8 cellular contexts compared by ENCODE assay signal in genomic region chr6:20409427-20409971, GRCh38. TPM values are rescaled to one million over a fixed set of nuclear protein-coding genes. Genes with fewer than 3 reads are reported as not detected.
DNase-seq lines count a peak whose midpoint lies in the region; ATAC-seq and TF ChIP-seq lines count a peak whose summit lies in the region.

No MANE protein-coding gene starts in this region.

- no peak for TF ChIP-seq POLR2A in breast epithelium (IDR thresholded peaks at IDR 0.05)

- H3K27ac ChIP-seq in breast epithelium, result no peak overlapping the region

- peak overlapping the region in 1 of 3 donors; percentile 12 for H3K4me3 ChIP-seq in breast epithelium

- H3K9me3 ChIP-seq in breast epithelium, result no peaks in the 10 kb centered on the region

- TF ChIP-seq CTCF in breast epithelium (IDR thresholded peaks at IDR 0.05), result no peak

- peak overlapping the region; percentile 59 to 88 (median 75) for H3K4me3 Mint-ChIP-seq in immature natural killer cell

- H3K36me3 ChIP-seq in breast epithelium, result no peaks in the 10 kb centered on the region

- ATAC-seq in GM18511 (IDR thresholded peaks at IDR 0.05; ENCODE audit: unreplicated experiment) (peak; percentile 95), GM21737 (IDR thresholded peaks at IDR 0.05; ENCODE audit: unreplicated experiment) (peak; percentile 87)

- peak; percentile 42 for DNase-seq in M059J (ENCODE audit: low read depth)
- peak; percentile 17 to 30 (median 28) for DNase-seq in immature natural killer cell
- no peak for DNase-seq in NCI-H524 treated with DMSO at 0.1 percent for 48 hours (lab: John Stamatoyannopoulos, UW)
- DNase-seq in breast epithelium (ENCODE audit: low spot score in 2 of 2), result no peak
- no peak for DNase-seq in RKO (ENCODE audit: low spot score)
- no peak for DNase-seq in cerebellar nuclear complex (lab: John Stamatoyannopoulos, UW)

- H3K4me1 Mint-ChIP-seq in immature natural killer cell, result peaks cover 58 to 83% of the 10 kb centered on the region in 2 donors

- H3K9me3 Mint-ChIP-seq in immature natural killer cell, result no peaks in the 10 kb centered on the region

- no peaks in the 10 kb centered on the region for H3K4me1 ChIP-seq in breast epithelium

- intact Hi-C loops in breast epithelium (cut with DNase I; ENCODE audit: low total_unique reads), result no loop called here

- H3K27me3 ChIP-seq in breast epithelium, result no peaks in the 10 kb centered on the region

- peak overlapping the region; percentile 76 to 94 (median 92) for H3K27ac Mint-ChIP-seq in immature natural killer cell

- H3K27me3 Mint-ChIP-seq in immature natural killer cell (ENCODE audit: low read depth in 3 of 3), result peaks cover 0 to under 1% (median 0%) of the 10 kb centered on the region in 3 donors

- no peaks in the 10 kb centered on the region for H3K36me3 Mint-ChIP-seq in immature natural killer cell

RNA-seq across cellular contexts. Expression of gene E2F3, which starts 7.8 kb away (rescaled TPM):
- total RNA-seq in M059J (2014; rRNA removed; shearing (Covaris generic)), result 13.0 and 15.8 TPM in 2 replicates
- 1 to 10 TPM; 4.2 to 7.7 (median 4.7) TPM for polyA plus RNA-seq in immature natural killer cell
- total RNA-seq in breast epithelium, result 1 to 10 TPM; 4.9 to 8.5 (median 7.5) TPM

Comparison
In these comparisons a context has a peak if more than half of its experiments do, and no peak if none do; other contexts are left out.
1. DNase-seq: peak in M059J (single experiment) and immature natural killer cell (3 of 3); none in NCI-H524 treated with DMSO at 0.1 percent for 48 hours (single experiment), breast epithelium (0 of 2), RKO (single experiment) and cerebellar nuclear complex (0 of 2).